8 cellular contexts compared by ENCODE assay signal in genomic region chr5:149656576-149657182, GRCh38.
DNase-seq lines count a peak whose midpoint lies in the region; ATAC-seq and TF ChIP-seq lines count a peak whose summit lies in the region.

No MANE protein-coding gene starts in this region.

- no peaks in the 10 kb centered on the region for H3K9me3 ChIP-seq in mucosa of descending colon

- no peaks in the 10 kb centered on the region for H3K36me3 Mint-ChIP-seq in activated T-cell treated with anti-CD3 and anti-CD28 coated beads, Interleukin-2, amount 50 U/mL, for 4 hours (ENCODE audit: insufficient read depth)
- no peaks in the 10 kb centered on the region for H3K36me3 Mint-ChIP-seq in MCF 10A (ENCODE audit: insufficient read depth, unreplicated experiment)

- ATAC-seq in activated T-cell treated with anti-CD3 and anti-CD28 coated beads, Interleukin-2, amount 50 U/mL, for 4 hours: no peak
- peak; percentile 86 for ATAC-seq in mucosa of descending colon

- H3K4me3 ChIP-seq in mucosa of descending colon: no peak overlapping the region

- CTCF ChIA-PET in MCF 10A (lab: Yijun Ruan, JAX): interaction anchor here (0.6 to 2.3 kb wide), 35 partner anchors 10 to 531 kb away, joined by 3 to 22 read pairs (median 4); no protein-coding TSS in a partner anchor

- no peak overlapping the region for H3K4me3 Mint-ChIP-seq in activated T-cell treated with anti-CD3 and anti-CD28 coated beads, Interleukin-2, amount 50 U/mL, for 4 hours
- H3K4me3 Mint-ChIP-seq in MCF 10A (ENCODE audit: unreplicated experiment): no peak overlapping the region

- intact Hi-C loops in MCF 10A (cut with micrococcal nuclease): loop anchor here (1.0 kb wide), 1 partner anchor 172 kb away; no protein-coding TSS in a partner anchor
- intact Hi-C loops in mucosa of descending colon (cut with DNase I, micrococcal nuclease): loop anchor here in 1 of 2 donors (5.0 kb wide), 1 partner anchor 171 kb away; no protein-coding TSS in a partner anchor
- intact Hi-C loops in posterior vena cava (cut with DNase I): loop anchor here in 1 of 2 donors (5.0 kb wide), 1 partner anchor 171 kb away; no protein-coding TSS in a partner anchor

- BruUV-seq in MCF 10A (replicated peaks; lab: Mats Ljungman, UMichigan): no TSS peak

- H3K27ac Mint-ChIP-seq in MCF 10A (ENCODE audit: low read depth, unreplicated experiment): no peak overlapping the region

- POLR2A ChIA-PET in MCF 10A (lab: Yijun Ruan, JAX): interaction anchor here (1.0 to 1.4 kb wide), 3 partner anchors 10 to 75 kb away, joined by 3 to 7 read pairs (median 4); no protein-coding TSS in a partner anchor

- H3K27me3 Mint-ChIP-seq in activated T-cell treated with anti-CD3 and anti-CD28 coated beads, Interleukin-2, amount 50 U/mL, for 4 hours (ENCODE audit: low read depth): peaks cover 19% of the 10 kb centered on the region
- H3K27me3 Mint-ChIP-seq in MCF 10A (ENCODE audit: insufficient read depth, unreplicated experiment): peaks cover 21% of the 10 kb centered on the region

- TF ChIP-seq CTCF in MCF 10A (IDR thresholded peaks at IDR 0.05; ENCODE audit: unreplicated experiment) (peak; percentile 85), mucosa of descending colon (IDR thresholded peaks at IDR 0.05) (peak; percentile 61)

- H3K36me3 ChIP-seq in mucosa of descending colon (ENCODE audit: low read depth): no peaks in the 10 kb centered on the region

- DNase-seq in activated T-cell treated with anti-CD3 and anti-CD28 coated beads, Interleukin-2, amount 50 U/mL, for 1 hour: peak; percentile 29
- no peak for DNase-seq in activated T-cell treated with anti-CD3 and anti-CD28 coated beads, Interleukin-2, amount 50 U/mL, for 4 hours
- DNase-seq in NCI-H2107 treated with DMSO at 0.1 percent for 48 hours (lab: John Stamatoyannopoulos, UW; ENCODE audit: unreplicated experiment): peak; percentile 49
- peak; percentile 80 for DNase-seq in MCF 10A (ENCODE audit: unreplicated experiment)
- peak in 2 of 3 donors; percentile 85 to 86 for DNase-seq in mucosa of descending colon
- no peak for DNase-seq in amniotic stem cell (lab: John Stamatoyannopoulos, UW)
- no peak for DNase-seq in hepatic stellate cell (ENCODE audit: low spot score)
- no peak for DNase-seq in posterior vena cava (ENCODE audit: low spot score)

- H3K4me1 Mint-ChIP-seq in activated T-cell treated with anti-CD3 and anti-CD28 coated beads, Interleukin-2, amount 50 U/mL, for 4 hours (ENCODE audit: low read depth): no peaks in the 10 kb centered on the region
- no peaks in the 10 kb centered on the region for H3K4me1 Mint-ChIP-seq in MCF 10A (ENCODE audit: insufficient read depth, unreplicated experiment)

- peaks cover 26% of the 10 kb centered on the region for H3K4me1 ChIP-seq in mucosa of descending colon (ENCODE audit: low read depth)

- H3K9me3 Mint-ChIP-seq in activated T-cell treated with anti-CD3 and anti-CD28 coated beads, Interleukin-2, amount 50 U/mL, for 4 hours: peaks cover 12% of the 10 kb centered on the region
- H3K9me3 Mint-ChIP-seq in MCF 10A (ENCODE audit: unreplicated experiment): peaks cover 12% of the 10 kb centered on the region

Comparison
In these comparisons a context has a peak if more than half of its experiments do, and no peak if none do; other contexts are left out.
1. DNase-seq: peak in activated T-cell treated with anti-CD3 and anti-CD28 coated beads, Interleukin-2, amount 50 U/mL, for 1 hour (single experiment), NCI-H2107 treated with DMSO at 0.1 percent for 48 hours (single experiment), MCF 10A (single experiment) and mucosa of descending colon (2 of 3); none in activated T-cell treated with anti-CD3 and anti-CD28 coated beads, Interleukin-2, amount 50 U/mL, for 4 hours (single experiment), amniotic stem cell (single experiment), hepatic stellate cell (single experiment) and posterior vena cava (single experiment).